ENCODE assay signal across 8 cellular contexts in the genomic region with DNA sequence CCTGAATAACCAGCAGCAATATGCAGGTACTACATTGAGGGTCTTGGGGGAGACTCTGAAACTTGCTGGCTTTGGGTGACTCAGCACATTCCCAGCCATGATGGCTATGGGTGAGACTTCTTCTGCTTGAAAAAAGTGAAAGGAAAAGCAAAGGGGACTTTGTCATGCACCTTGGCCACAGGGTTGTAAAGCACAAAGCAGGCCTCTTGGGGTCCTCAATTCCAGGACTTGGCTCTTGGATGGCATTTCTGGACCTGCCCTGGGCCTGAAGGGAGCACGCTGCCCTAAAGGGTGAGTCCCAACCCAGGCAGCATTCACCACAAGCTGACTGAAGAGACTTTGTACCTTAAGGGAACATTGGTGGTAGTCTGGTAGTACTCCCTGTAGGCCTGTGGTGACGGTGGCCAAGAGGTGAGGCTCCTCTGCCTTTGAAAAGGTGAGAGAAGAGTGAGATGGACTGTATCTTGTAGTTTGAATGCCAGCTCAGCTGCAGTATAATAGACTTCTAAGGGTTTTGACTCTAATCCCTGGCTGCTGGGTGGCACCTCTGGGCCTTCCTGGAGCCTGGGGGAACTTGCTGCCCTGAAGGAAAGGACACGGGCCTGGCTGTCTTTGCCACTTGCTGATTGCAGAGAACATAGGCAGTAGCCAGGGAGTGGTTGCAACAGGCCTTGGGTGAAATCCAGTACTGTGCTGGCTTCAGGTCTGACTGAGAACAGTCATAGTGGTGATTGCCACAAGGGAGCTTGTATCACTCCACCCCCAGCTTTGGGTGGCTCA. TPM values are rescaled to one million over a fixed set of nuclear protein-coding genes. Genes with fewer than 3 reads are reported as not detected.
A peak's percentile ranks its signal among the peaks of the same experiment; 100 is the strongest.
DNase-seq lines count a peak whose midpoint lies in the region; ATAC-seq and TF ChIP-seq lines count a peak whose summit lies in the region.

No MANE protein-coding gene starts in this region.

- H2BK120ac ChIP-seq in IMR-90 (ENCODE audit: low read depth, low read length), result no peak overlapping the region

- peak; percentile 20 for DNase-seq in EL
- DNase-seq in IMR-90, result peak; percentile 24
- peak; percentile 77 for DNase-seq in epithelial cell of esophagus (ENCODE audit: low read depth)
- DNase-seq in stimulated activated CD4-positive, alpha-beta T cell treated with anti-CD3 and anti-CD28 coated beads, Interleukin-4, amount 100 ng/mL, for 4 hours, result peak; percentile 17 to 42
- no peak for DNase-seq in A673 (ENCODE audit: low spot score)
- no peak for DNase-seq in NCI-H446 (lab: John Stamatoyannopoulos, UW)
- no peak for DNase-seq in NCI-H1930 (lab: John Stamatoyannopoulos, UW)

- TF ChIP-seq CTCF in IMR-90 (conservative IDR thresholded peaks at IDR 0.05; ENCODE audit: low read depth, low read length) (no peak), epithelial cell of esophagus (IDR thresholded peaks at IDR 0.05; ENCODE audit: insufficient read depth, low read depth, low read length, missing control alignments) (no peak), A673 (conservative IDR thresholded peaks at IDR 0.05; ENCODE audit: low read depth, low read length) (no peak)

- dilution Hi-C loops in IMR-90 (cut with HindIII; ENCODE audit: low sequenced_read_pairs, unreplicated experiment), result no loop called here

- no peak overlapping the region for H2AFZ ChIP-seq in IMR-90 (replicated peaks; ENCODE audit: low read length, poor library complexity)

- WGBS in IMR-90 (ENCODE audit: extremely low coverage in 2 of 2, insufficient read length in 1 of 2), 2 experiments, result no CpG with 5 or more reads among the region's 3 CpGs

- ATAC-seq in GM21381 (IDR thresholded peaks at IDR 0.05; ENCODE audit: unreplicated experiment), result peak; percentile 72
- ATAC-seq in IMR-90 (ENCODE audit: low read depth), result peak; percentile 29; the same call in 1 of the 2 replicates

- no peak overlapping the region for H2AK9ac ChIP-seq in IMR-90 (replicated peaks; ENCODE audit: low read depth, low read length, poor library complexity)

- H3K56ac ChIP-seq in IMR-90 (ENCODE audit: extremely low read depth, insufficient read depth, low read length), result no peak overlapping the region

- H2BK5ac ChIP-seq in IMR-90 (ENCODE audit: low read depth, low read length, poor library complexity, severe bottlenecking), result no peak overlapping the region

- no peak overlapping the region for H2BK20ac ChIP-seq in IMR-90 (ENCODE audit: low read depth, low read length)

- in situ Hi-C loops in IMR-90 (cut with MboI; ENCODE audit: low sequenced_read_pairs), result loop anchor here (25.0 kb wide), 1 partner anchor 282 kb away; no protein-coding TSS in a partner anchor

- H3K9me1 ChIP-seq in IMR-90 (ENCODE audit: insufficient read depth, low read length), result no peaks in the 10 kb centered on the region

- H3K27ac ChIP-seq in IMR-90 (ENCODE audit: insufficient read depth, low read length) (no peak overlapping the region), A673 (ENCODE audit: low read depth, low read length, poor library complexity, severe bottlenecking) (no peak overlapping the region)

- no peaks in the 10 kb centered on the region for H3K9me3 ChIP-seq in IMR-90 (ENCODE audit: control insufficient read depth, insufficient read depth, low read length)
- H3K9me3 ChIP-seq in A673 (ENCODE audit: low read depth, low read length, poor library complexity, severe bottlenecking), result no peaks in the 10 kb centered on the region

- no peak overlapping the region for H3K4ac ChIP-seq in IMR-90 (ENCODE audit: low read depth, low read length)

- CTCF ChIA-PET in IMR-90 (lab: Yijun Ruan, JAX) (no interaction called here), A673 (lab: Charles Lee) (no interaction called here)

- no peak overlapping the region for H2BK15ac ChIP-seq in IMR-90 (ENCODE audit: low read depth, low read length)

- H3K4me1 ChIP-seq in IMR-90 (ENCODE audit: control insufficient read depth, insufficient read depth, low read length) (no peaks in the 10 kb centered on the region), A673 (ENCODE audit: insufficient read depth, low read length, poor library complexity, severe bottlenecking) (no peaks in the 10 kb centered on the region)

- H3K4me2 ChIP-seq in IMR-90 (ENCODE audit: low read depth, low read length), result no peak overlapping the region

- no peak overlapping the region for H4K5ac ChIP-seq in IMR-90 (ENCODE audit: low read depth, low read length)

- no peaks in the 10 kb centered on the region for H4K20me1 ChIP-seq in IMR-90 (ENCODE audit: insufficient read depth, low read length)

- POLR2A ChIA-PET in IMR-90 (lab: Charles Lee; ENCODE audit: unreplicated experiment) (no interaction called here), A673 (lab: Charles Lee; ENCODE audit: low non-redundant PET) (no interaction called here)

- no peak overlapping the region for H3K9ac ChIP-seq in IMR-90 (ENCODE audit: low read depth, low read length)

- intact Hi-C loops in IMR-90 (cut with micrococcal nuclease) (no loop called here), A673 (cut with micrococcal nuclease; ENCODE audit: unreplicated experiment) (no loop called here)

- H2AK5ac ChIP-seq in IMR-90 (ENCODE audit: low read depth, low read length), result no peak overlapping the region

- no peak overlapping the region; the same call in 1 of the 2 replicates for H3K18ac ChIP-seq in IMR-90 (ENCODE audit: low read depth, low read length)

- H3K27me3 ChIP-seq in IMR-90 (ENCODE audit: control insufficient read depth, insufficient read depth, low read length), result no peaks in the 10 kb centered on the region
- no peaks in the 10 kb centered on the region for H3K27me3 ChIP-seq in A673 (replicated peaks; ENCODE audit: insufficient read depth, low read depth, low read length, poor library complexity)

- no peaks in the 10 kb centered on the region for H3K79me1 ChIP-seq in IMR-90 (ENCODE audit: low read depth in 1 of 2, low read length in 2 of 2)

- no peak overlapping the region for H4K8ac ChIP-seq in IMR-90 (ENCODE audit: low read depth in 2 of 2, low read length in 2 of 2)

- H3K14ac ChIP-seq in IMR-90 (replicated peaks; ENCODE audit: low read depth, low read length), result no peak overlapping the region

- no peak for TF ChIP-seq RAD21 in IMR-90 (IDR thresholded peaks at IDR 0.05; ENCODE audit: low read length)

- H3K4me3 ChIP-seq in IMR-90 (ENCODE audit: insufficient read depth, low read depth, low read length) (no peak overlapping the region), epithelial cell of esophagus (ENCODE audit: low read length) (no peak overlapping the region), A673 (ENCODE audit: low read depth, low read length, poor library complexity, severe bottlenecking) (no peak overlapping the region)

- BruUV-seq in IMR-90 (replicated peaks; lab: Mats Ljungman, UMichigan), result no TSS peak
- no TSS peak for BruUV-seq in A673 (replicated peaks; lab: Mats Ljungman, UMichigan)

- no peak for TF ChIP-seq POLR2A in IMR-90 (IDR thresholded peaks at IDR 0.05; ENCODE audit: low read depth, low read length)

- H3K36me3 ChIP-seq in IMR-90 (ENCODE audit: control insufficient read depth, insufficient read depth, low read length), result no peaks in the 10 kb centered on the region
- H3K36me3 ChIP-seq in A673 (ENCODE audit: insufficient read depth, low read length, poor library complexity, severe bottlenecking), result no peaks in the 10 kb centered on the region

- no peak overlapping the region for H3K23ac ChIP-seq in IMR-90 (ENCODE audit: low read depth, low read length)

- no peak overlapping the region for H4K91ac ChIP-seq in IMR-90 (ENCODE audit: insufficient read depth, low read depth, low read length)

TF ChIP-seq in IMR-90, 13 proteins besides CTCF, POLR2A, EP300 and RAD21:
- TF ChIP-seq NFE2L2 (IDR thresholded peaks at IDR 0.05; ENCODE audit: low read depth, low read length), result peak; percentile 80
- TF ChIP-seq BHLHE40 (IDR thresholded peaks at IDR 0.05; ENCODE audit: low read depth, low read length), result no peak

RNA-seq across cellular contexts. Expression of a gene that starts 36.5 kb away (rescaled TPM):
- total RNA-seq in IMR-90 (2012; rRNA removed), result not detected in 2 replicates
- polyA plus RNA-seq in IMR-90 (2012; rRNA removed), result not detected in 2 replicates
- not detected in 2 replicates for polyA plus RNA-seq in IMR-90 (2012; cell fraction: cytosol; rRNA removed)
- polyA plus RNA-seq in IMR-90 (2012; cell fraction: nucleus; rRNA removed; ENCODE audit: low replicate concordance), result not detected in 2 replicates
- total RNA-seq in A673 (2021), result not detected in 2 replicates

Comparison
In these comparisons a context has a peak if more than half of its experiments do, and no peak if none do; other contexts are left out.
1. DNase-seq: peak in EL (single experiment), IMR-90 (single experiment), epithelial cell of esophagus (single experiment) and stimulated activated CD4-positive, alpha-beta T cell treated with anti-CD3 and anti-CD28 coated beads, Interleukin-4, amount 100 ng/mL, for 4 hours (2 of 2); none in A673 (single experiment), NCI-H446 (0 of 2) and NCI-H1930 (0 of 2).